ENCODE assay signal across 8 cellular contexts in genomic region chr6:136317023-136317649, GRCh38. TPM values are rescaled to one million over a fixed set of nuclear protein-coding genes. Genes with fewer than 3 reads are reported as not detected.
DNase-seq lines count a peak whose midpoint lies in the region; ATAC-seq and TF ChIP-seq lines count a peak whose summit lies in the region.

No MANE protein-coding gene starts in this region.

- H3K4me1 Mint-ChIP-seq in activated naive CD4-positive, alpha-beta T cell treated with anti-CD3 and anti-CD28 coated beads, Interleukin-2, amount 10 ng/mL, durations not matched to agents 7 days and 5 days, result peaks cover 2% of the 10 kb centered on the region
- peaks cover 8% of the 10 kb centered on the region for H3K4me1 Mint-ChIP-seq in glutamatergic neuron (ENCODE audit: low read depth, unreplicated experiment)

- intact Hi-C loops in psoas muscle (cut with DNase I), result no loop called here

- ATAC-seq in GM21360 (IDR thresholded peaks at IDR 0.05; ENCODE audit: unreplicated experiment), result peak; percentile 52
- peak; percentile 71 to 95 (median 79) for ATAC-seq in psoas muscle

- H3K9me3 Mint-ChIP-seq in activated naive CD4-positive, alpha-beta T cell treated with anti-CD3 and anti-CD28 coated beads, Interleukin-2, amount 10 ng/mL, durations not matched to agents 7 days and 5 days, result no peaks in the 10 kb centered on the region
- H3K9me3 Mint-ChIP-seq in glutamatergic neuron (ENCODE audit: unreplicated experiment), result no peaks in the 10 kb centered on the region

- no peak overlapping the region for H3K4me3 ChIP-seq in psoas muscle

- CTCF ChIA-PET in activated naive CD4-positive, alpha-beta T cell treated with anti-CD3 and anti-CD28 coated beads, Interleukin-2, amount 10 ng/mL, durations not matched to agents 7 days and 5 days (lab: Charles Lee), result interaction anchor here (0.9 to 3.2 kb wide), 15 partner anchors 9 to 867 kb away, joined by 3 to 16 read pairs (median 5); partner anchors contain the start of genes BCLAF1, MAP3K5 and MTFR2

- TF ChIP-seq CTCF in glutamatergic neuron (IDR thresholded peaks at IDR 0.05; ENCODE audit: partially characterized antibody, unreplicated experiment) (peak; percentile 77), psoas muscle (IDR thresholded peaks at IDR 0.05) (peak; percentile 90)

- DNase-seq in COLO668 (lab: John Stamatoyannopoulos, UW; ENCODE audit: unreplicated experiment), result peak; percentile 33
- peak; percentile 73 for DNase-seq in M059J (ENCODE audit: low read depth)
- DNase-seq in SK-N-DZ (ENCODE audit: low spot score), result peak; percentile 68
- peak; percentile 77 for DNase-seq in activated naive CD4-positive, alpha-beta T cell treated with anti-CD3 and anti-CD28 coated beads, Interleukin-2, amount 10 ng/mL, durations not matched to agents 7 days and 5 days
- DNase-seq in glutamatergic neuron, result peak; percentile 55
- peak in 1 of 2 donors; percentile 20 for DNase-seq in psoas muscle
- DNase-seq in GOT3 (lab: John Stamatoyannopoulos, UW), result no peak

- H3K4me1 ChIP-seq in psoas muscle, result no peaks in the 10 kb centered on the region

- H3K9me3 ChIP-seq in psoas muscle, result no peaks in the 10 kb centered on the region

- H3K4me3 Mint-ChIP-seq in activated naive CD4-positive, alpha-beta T cell treated with anti-CD3 and anti-CD28 coated beads, Interleukin-2, amount 10 ng/mL, durations not matched to agents 7 days and 5 days, result no peak overlapping the region
- H3K4me3 Mint-ChIP-seq in glutamatergic neuron (ENCODE audit: unreplicated experiment), result peak overlapping the region; percentile 11

- H3K36me3 ChIP-seq in psoas muscle (ENCODE audit: insufficient read depth in 1 of 2, low read depth in 1 of 2), result no peaks in the 10 kb centered on the region

- H3K27ac ChIP-seq in psoas muscle, result no peak overlapping the region

- H3K27ac Mint-ChIP-seq in activated naive CD4-positive, alpha-beta T cell treated with anti-CD3 and anti-CD28 coated beads, Interleukin-2, amount 10 ng/mL, durations not matched to agents 7 days and 5 days, result no peak overlapping the region
- no peak overlapping the region for H3K27ac Mint-ChIP-seq in glutamatergic neuron (ENCODE audit: unreplicated experiment)

- H3K36me3 Mint-ChIP-seq in activated naive CD4-positive, alpha-beta T cell treated with anti-CD3 and anti-CD28 coated beads, Interleukin-2, amount 10 ng/mL, durations not matched to agents 7 days and 5 days, result no peaks in the 10 kb centered on the region
- no peaks in the 10 kb centered on the region for H3K36me3 Mint-ChIP-seq in glutamatergic neuron (ENCODE audit: unreplicated experiment)

- peaks cover 13% of the 10 kb centered on the region for H3K27me3 Mint-ChIP-seq in activated naive CD4-positive, alpha-beta T cell treated with anti-CD3 and anti-CD28 coated beads, Interleukin-2, amount 10 ng/mL, durations not matched to agents 7 days and 5 days
- H3K27me3 Mint-ChIP-seq in glutamatergic neuron (ENCODE audit: unreplicated experiment), result peaks cover 2% of the 10 kb centered on the region

- no peaks in the 10 kb centered on the region for H3K27me3 ChIP-seq in psoas muscle (ENCODE audit: insufficient read depth in 3 of 3, low read length in 2 of 3)

- whole genome bisulfite sequencing in psoas muscle, 3 donors, result 44 to 47% (median 44%) methylated on average over 5 of the region's 5 CpGs

RNA-seq across cellular contexts. Expression of gene BCLAF1, which starts 27.5 kb away (rescaled TPM):
- total RNA-seq in M059J (2014; rRNA removed; shearing (Covaris generic)), result 71.8 and 131 TPM in 2 replicates
- 62.3 and 65.1 TPM in 2 replicates for polyA plus RNA-seq in SK-N-DZ (2014; cell fraction: cytosol; rRNA removed)
- 73.7 and 81.5 TPM in 2 replicates for polyA plus RNA-seq in SK-N-DZ (2014; cell fraction: nucleus; rRNA removed)
- total RNA-seq in glutamatergic neuron (ENCODE audit: unreplicated experiment), result 179 TPM
- total RNA-seq in psoas muscle, result 100 to 1,000 TPM in 2 of 4 donors, 10 to 100 TPM in 2; 82.5 to 110 (median 102) TPM
- 10 to 100 TPM; 22.9 to 56.2 (median 41.3) TPM for polyA plus RNA-seq in psoas muscle
